31 cellular contexts compared by ENCODE assay signal in the genomic region with DNA sequence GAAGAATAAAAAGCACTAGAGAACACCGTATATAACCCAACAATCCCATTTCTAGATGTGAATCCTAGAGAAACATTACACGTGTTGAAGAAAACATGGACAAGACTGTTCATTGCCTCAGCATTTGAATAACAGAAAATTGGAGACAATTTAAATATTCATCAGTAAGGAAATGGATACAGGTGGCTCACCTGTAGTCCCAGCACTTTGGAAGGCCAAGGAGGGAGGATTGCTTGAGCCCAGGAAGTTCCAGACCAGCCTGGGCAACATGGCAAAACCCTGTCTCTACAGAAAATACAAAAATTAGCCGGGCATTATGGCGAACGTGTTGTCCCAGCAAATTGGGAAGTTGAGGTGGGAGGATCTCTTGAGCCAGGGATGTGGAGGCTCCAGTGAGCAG.
"Had no signal": no experiment of that assay in that cellular context is flagged by ENCODE, and none has a peak within 500 bp of the region (broad histone marks: within the 10 kb centered on the region; RNA-seq: fewer than 3 reads in every experiment).

No MANE protein-coding gene starts in this region.

- H3K27me3 Mint-ChIP-seq: central memory CD8-positive, alpha-beta T cell; effector memory CD8-positive, alpha-beta T cell; stimulated activated memory B cell treated with anti-CD40 and anti-IgM and Interleukin-4, amounts not matched to agents 10 μg/mL and 1 μg/mL and 100 μg/mL, for 72 hours; stimulated activated naive CD8-positive, alpha-beta T cell treated with anti-CD3 and anti-CD28 coated beads, Interleukin-15, amount 100 ng/mL, for 72 hours; T-cell had no signal

- FAIRE-seq: bronchial epithelial cell, keratinocyte, TTC549 had no signal

- ATAC-seq: activated naive CD4-positive, alpha-beta T cell treated with anti-CD3 and anti-CD28 coated beads, Interleukin-2, amount 50 U/mL, for 72 hours; effector memory CD8-positive, alpha-beta T cell; gastrocnemius medialis; left cardiac atrium; left ventricle myocardium superior; stimulated activated memory B cell treated with anti-CD40 and anti-IgM and Interleukin-4, amounts not matched to agents 10 μg/mL and 1 μg/mL and 100 μg/mL, for 72 hours; stimulated activated naive CD8-positive, alpha-beta T cell treated with anti-CD3 and anti-CD28 coated beads, Interleukin-15, amount 100 ng/mL, for 72 hours; T-cell had no signal

- H3K4me3 Mint-ChIP-seq: activated T-helper 1 cell treated with anti-CD3 and anti-CD28 coated beads, Interleukin-12 subunit alpha, Interleukin-12 subunit beta, Interleukin-2, Interleukin-4 antibody, amounts not matched to agents 30 ng/mL and 10 ng/mL and 1 ng/mL, durations not matched to agents 14 hours and 24 hours and 36 hours; stimulated activated memory B cell treated with anti-CD40 and anti-IgM and Interleukin-4, amounts not matched to agents 10 μg/mL and 1 μg/mL and 100 μg/mL, for 72 hours; stimulated activated naive CD8-positive, alpha-beta T cell treated with anti-CD3 and anti-CD28 coated beads, Interleukin-15, amount 100 ng/mL, for 72 hours had no signal

- H3K4me3 ChIP-seq: colonic mucosa, dorsolateral prefrontal cortex, gastrocnemius medialis, hepatocyte, right atrium auricular region, smooth muscle cell, upper lobe of left lung had no signal

- H3K27ac Mint-ChIP-seq: activated naive CD4-positive, alpha-beta T cell treated with anti-CD3 and anti-CD28 coated beads, Interleukin-2, amount 50 U/mL, for 72 hours; activated T-helper 1 cell treated with anti-CD3 and anti-CD28 coated beads, Interleukin-12 subunit alpha, Interleukin-12 subunit beta, Interleukin-2, Interleukin-4 antibody, amounts not matched to agents 30 ng/mL and 10 ng/mL and 1 ng/mL, durations not matched to agents 14 hours and 24 hours and 36 hours; effector memory CD8-positive, alpha-beta T cell; stimulated activated memory B cell treated with anti-CD40 and anti-IgM and Interleukin-4, amounts not matched to agents 10 μg/mL and 1 μg/mL and 100 μg/mL, for 72 hours; stimulated activated naive CD8-positive, alpha-beta T cell treated with anti-CD3 and anti-CD28 coated beads, Interleukin-15, amount 100 ng/mL, for 72 hours; T-cell had no signal

- H3K36me3 ChIP-seq: colonic mucosa, gastrocnemius medialis, right atrium auricular region, upper lobe of left lung had no signal

- H3K36me3 Mint-ChIP-seq: stimulated activated memory B cell treated with anti-CD40 and anti-IgM and Interleukin-4, amounts not matched to agents 10 μg/mL and 1 μg/mL and 100 μg/mL, for 72 hours; T-cell had no signal

- H3K27me3 ChIP-seq: colonic mucosa, dorsolateral prefrontal cortex, gastrocnemius medialis, hepatocyte, right atrium auricular region, upper lobe of left lung had no signal

- H3K4me2 ChIP-seq: hepatocyte, smooth muscle cell had no signal

- H3K9me3 ChIP-seq: colonic mucosa, gastrocnemius medialis, right atrium auricular region, upper lobe of left lung had no signal

- H2AFZ ChIP-seq: hepatocyte had no signal

- H3K9me3 Mint-ChIP-seq: activated naive CD4-positive, alpha-beta T cell treated with anti-CD3 and anti-CD28 coated beads, Interleukin-2, amount 50 U/mL, for 72 hours; activated T-helper 1 cell treated with anti-CD3 and anti-CD28 coated beads, Interleukin-12 subunit alpha, Interleukin-12 subunit beta, Interleukin-2, Interleukin-4 antibody, amounts not matched to agents 30 ng/mL and 10 ng/mL and 1 ng/mL, durations not matched to agents 14 hours and 24 hours and 36 hours; central memory CD8-positive, alpha-beta T cell; effector memory CD8-positive, alpha-beta T cell; stimulated activated memory B cell treated with anti-CD40 and anti-IgM and Interleukin-4, amounts not matched to agents 10 μg/mL and 1 μg/mL and 100 μg/mL, for 72 hours; stimulated activated naive CD8-positive, alpha-beta T cell treated with anti-CD3 and anti-CD28 coated beads, Interleukin-15, amount 100 ng/mL, for 72 hours; T-cell had no signal

- DNase-seq: activated CD4-positive, alpha-beta T cell treated with anti-CD3 and anti-CD28 coated beads for 4 hours; activated CD4-positive, alpha-beta T cell treated with anti-CD3 and anti-CD28 coated beads, Interleukin-2, amount 50 U/mL, for 4 hours; activated gamma-delta T cell; activated T-cell treated with anti-CD3 and anti-CD28 coated beads for 4 hours; colonic mucosa; dorsolateral prefrontal cortex; effector memory CD8-positive, alpha-beta T cell; erythroblast; gastrocnemius medialis; glutamatergic neuron; left cardiac atrium; left ventricle myocardium superior; stimulated activated CD4-positive, alpha-beta T cell treated with anti-CD3 and anti-CD28 coated beads, Interleukin-1b, Interleukin-23, amount 100 ng/mL, for 48 hours; stimulated activated CD4-positive, alpha-beta T cell treated with anti-CD3 and anti-CD28 coated beads, Interleukin-4, amount 100 ng/mL, for 4 hours; stimulated activated CD8-positive, alpha-beta memory T cell treated with anti-CD3 and anti-CD28 coated beads, Interleukin-4, amount 100 ng/mL, for 48 hours; stimulated activated naive CD8-positive, alpha-beta T cell treated with anti-CD3 and anti-CD28 coated beads, Interleukin-15, amount 100 ng/mL, for 72 hours; substantia nigra; T-cell; T-helper 9 cell; upper lobe of left lung had no signal

- H3K27ac ChIP-seq: colonic mucosa, dorsolateral prefrontal cortex, gastrocnemius medialis, hepatocyte, right atrium auricular region, upper lobe of left lung, VCaP had no signal
